Comparison of ENCODE assay signal across 8 cellular contexts in genomic region chr14:54567634-54568561, GRCh38. TPM values are rescaled to one million over a fixed set of nuclear protein-coding genes. Genes with fewer than 3 reads are reported as not detected.
A peak's percentile ranks its signal among the peaks of the same experiment; 100 is the strongest.
DNase-seq lines count a peak whose midpoint lies in the region; ATAC-seq, FAIRE-seq and TF ChIP-seq lines count a peak whose summit lies in the region.

No MANE protein-coding gene starts in this region.

- peak; percentile 0 for ATAC-seq in foreskin keratinocyte
- peak; percentile 29 to 42 for ATAC-seq in natural killer cell treated with Interleukin-12 subunit alpha and Interleukin-12 subunit beta and Interleukin-15 and Interleukin-18, amount 100 ng/mL, for 72 hours
- ATAC-seq in GM21528 (IDR thresholded peaks at IDR 0.05; ENCODE audit: low FRiP score, unreplicated experiment): no peak

- H3K9me2 ChIP-seq in OCI-LY7 (ENCODE audit: insufficient read depth, low read length): no peaks in the 10 kb centered on the region

- intact Hi-C loops in OCI-LY7 (cut with micrococcal nuclease; ENCODE audit: unreplicated experiment): loop anchor here (2.0 to 10.0 kb wide), 3 partner anchors 59 to 334 kb away; partner anchors contain the start of genes CGRRF1 and GCH1

- no peaks in the 10 kb centered on the region for H3K79me2 ChIP-seq in OCI-LY7 (ENCODE audit: insufficient read depth, low read depth, low read length)

- H3K4me3 ChIP-seq in OCI-LY7 (ENCODE audit: low read depth, low read length, poor library complexity, severe bottlenecking): peak overlapping the region; percentile 72

- CTCF ChIA-PET in OCI-LY7 (lab: Charles Lee; ENCODE audit: unreplicated experiment): interaction anchor here (0.6 kb wide), 1 partner anchor 87 kb away, joined by 3 read pairs; no protein-coding TSS in a partner anchor

- H2AFZ ChIP-seq in OCI-LY7 (ENCODE audit: low read length): peak overlapping the region; percentile 85

- peak; percentile 82 for FAIRE-seq in GM18507 (lab: Jason Lieb, UNC)

- H3K36me3 Mint-ChIP-seq in natural killer cell treated with Interleukin-12 subunit alpha and Interleukin-12 subunit beta and Interleukin-15 and Interleukin-18, amount 100 ng/mL, for 72 hours: peaks cover 8% of the 10 kb centered on the region
- H3K36me3 Mint-ChIP-seq in type B pancreatic cell: peaks cover 13% of the 10 kb centered on the region

- H3K4me3 Mint-ChIP-seq in natural killer cell treated with Interleukin-12 subunit alpha and Interleukin-12 subunit beta and Interleukin-15 and Interleukin-18, amount 100 ng/mL, for 72 hours: peak overlapping the region; percentile 86
- H3K4me3 Mint-ChIP-seq in type B pancreatic cell: peak overlapping the region; percentile 98

- H3K4me1 Mint-ChIP-seq in natural killer cell treated with Interleukin-12 subunit alpha and Interleukin-12 subunit beta and Interleukin-15 and Interleukin-18, amount 100 ng/mL, for 72 hours (ENCODE audit: low read depth in 2 of 2): peaks cover 7 to 15% of the 10 kb centered on the region in 2 donors
- H3K4me1 Mint-ChIP-seq in type B pancreatic cell (ENCODE audit: unreplicated experiment): peaks cover 21% of the 10 kb centered on the region

- H3K4me1 ChIP-seq in OCI-LY7 (ENCODE audit: insufficient read depth, low read length, poor library complexity, severe bottlenecking) (peaks cover 33% of the 10 kb centered on the region), foreskin keratinocyte (peaks cover 32% of the 10 kb centered on the region)

- no TSS peak for BruUV-seq in OCI-LY7 (replicated peaks; lab: Mats Ljungman, UMichigan)

- H3K27ac ChIP-seq in 22Rv1 (peak overlapping the region; percentile 84), OCI-LY7 (ENCODE audit: low read depth, low read length, poor library complexity, severe bottlenecking) (no peak overlapping the region), foreskin keratinocyte (peak overlapping the region; percentile 86)

- H3K27ac Mint-ChIP-seq in natural killer cell treated with Interleukin-12 subunit alpha and Interleukin-12 subunit beta and Interleukin-15 and Interleukin-18, amount 100 ng/mL, for 72 hours: no peak overlapping the region
- H3K27ac Mint-ChIP-seq in type B pancreatic cell: peak overlapping the region; percentile 96

- no peaks in the 10 kb centered on the region for H3K27me3 ChIP-seq in foreskin keratinocyte

- POLR2A ChIA-PET in OCI-LY7 (lab: Charles Lee): interaction anchor here (0.7 to 0.9 kb wide), 2 partner anchors 12 to 161 kb away, joined by 5 to 6 read pairs; no protein-coding TSS in a partner anchor

- peaks cover 1% of the 10 kb centered on the region; the same call in 1 of the 2 replicates for H3K9me3 ChIP-seq in OCI-LY7 (ENCODE audit: low read length)

- H4K20me1 ChIP-seq in OCI-LY7 (ENCODE audit: insufficient read depth, low read length): peaks cover 8% of the 10 kb centered on the region; the same call in 1 of the 2 replicates

- no peak for DNase-seq in GM18507 (ENCODE audit: extremely low spot score, insufficient read length, low read depth)
- peak; percentile 36 for DNase-seq in OCI-LY7 (ENCODE audit: low spot score)
- peak; percentile 17 for DNase-seq in activated gamma-delta T cell (lab: John Stamatoyannopoulos, UW)
- peak in 1 of 2 donors; percentile 40 for DNase-seq in foreskin keratinocyte
- no peak for DNase-seq in natural killer cell treated with Interleukin-12 subunit alpha and Interleukin-12 subunit beta and Interleukin-15 and Interleukin-18, amount 100 ng/mL, for 72 hours (ENCODE audit: low spot score)
- DNase-seq in type B pancreatic cell (ENCODE audit: extremely low spot score, unreplicated experiment): no peak

- H3K27me3 Mint-ChIP-seq in natural killer cell treated with Interleukin-12 subunit alpha and Interleukin-12 subunit beta and Interleukin-15 and Interleukin-18, amount 100 ng/mL, for 72 hours: peaks cover 22 to 39% of the 10 kb centered on the region in 2 donors
- peaks cover 9% of the 10 kb centered on the region for H3K27me3 Mint-ChIP-seq in type B pancreatic cell

- TF ChIP-seq CTCF in 22Rv1 (IDR thresholded peaks at IDR 0.05) (no peak), OCI-LY7 (conservative IDR thresholded peaks at IDR 0.05; ENCODE audit: low read length) (no peak), foreskin keratinocyte (conservative IDR thresholded peaks at IDR 0.05) (peak; percentile 7), type B pancreatic cell (conservative IDR thresholded peaks at IDR 0.05) (peak; percentile 12)

- peaks cover 4% of the 10 kb centered on the region for H3K9me3 Mint-ChIP-seq in natural killer cell treated with Interleukin-12 subunit alpha and Interleukin-12 subunit beta and Interleukin-15 and Interleukin-18, amount 100 ng/mL, for 72 hours
- H3K9me3 Mint-ChIP-seq in type B pancreatic cell: peaks cover 5% of the 10 kb centered on the region

- H3K4me2 ChIP-seq in OCI-LY7 (ENCODE audit: low read length): peak overlapping the region; percentile 99

- no peaks in the 10 kb centered on the region for H3K36me3 ChIP-seq in OCI-LY7 (ENCODE audit: insufficient read depth, low read length)

RNA-seq across cellular contexts. Expression of gene SAMD4A, which starts 1.0 kb away (rescaled TPM):
- 0.05 and 0.06 TPM in 2 replicates for total RNA-seq in OCI-LY7 (2014; rRNA removed; shearing (Covaris generic))
- 0.55 and 1.0 TPM in 2 replicates for total RNA-seq in OCI-LY7 (2022)
- total RNA-seq in foreskin keratinocyte: 14.8 TPM in 2 replicates
- polyA plus RNA-seq in foreskin keratinocyte: 4.4 and 4.6 TPM in 2 replicates
- 1 to 10 TPM in 1 of 2 donors, under 1 TPM in 1; 0.26 to 1.0 TPM for total RNA-seq in natural killer cell treated with Interleukin-12 subunit alpha and Interleukin-12 subunit beta and Interleukin-15 and Interleukin-18, amount 100 ng/mL, for 72 hours
- 14.4 and 23.0 TPM in 2 replicates for total RNA-seq in type B pancreatic cell (ENCODE audit: low replicate concordance)

RNA-seq across cellular contexts. Expression of gene CGRRF1, which starts 58.2 kb away (rescaled TPM):
- total RNA-seq in OCI-LY7 (2014; rRNA removed; shearing (Covaris generic)): 8.4 and 10.0 TPM in 2 replicates
- total RNA-seq in OCI-LY7 (2022) (11.8 and 13.4 TPM in 2 replicates), foreskin keratinocyte (11.6 and 12.4 TPM in 2 replicates), type B pancreatic cell (ENCODE audit: low replicate concordance) (12.1 and 16.7 TPM in 2 replicates)
- 14.6 and 15.0 TPM in 2 replicates for polyA plus RNA-seq in foreskin keratinocyte
- total RNA-seq in natural killer cell treated with Interleukin-12 subunit alpha and Interleukin-12 subunit beta and Interleukin-15 and Interleukin-18, amount 100 ng/mL, for 72 hours: 10 to 100 TPM; 16.3 to 19.7 TPM

Comparison
In these comparisons a context has a peak if more than half of its experiments do, and no peak if none do; other contexts are left out.
1. CTCF ChIP-seq: peak in foreskin keratinocyte (single experiment) and type B pancreatic cell (single experiment); none in 22Rv1 (single experiment) and OCI-LY7 (single experiment).
2. DNase-seq: peak in OCI-LY7 (single experiment) and activated gamma-delta T cell (single experiment); none in GM18507 (single experiment), natural killer cell treated with Interleukin-12 subunit alpha and Interleukin-12 subunit beta and Interleukin-15 and Interleukin-18, amount 100 ng/mL, for 72 hours (single experiment) and type B pancreatic cell (single experiment).